Comparison of ENCODE assay signal across 20 cellular contexts in genomic region chr22:41394012-41394356, GRCh38. TPM values are rescaled to one million over a fixed set of nuclear protein-coding genes. Genes with fewer than 3 reads are reported as not detected.
A peak's percentile ranks its signal among the peaks of the same experiment; 100 is the strongest.
DNase-seq lines count a peak whose midpoint lies in the region; ATAC-seq and TF ChIP-seq lines count a peak whose summit lies in the region.
"Had no signal": no experiment of that assay in that cellular context is flagged by ENCODE, and none has a peak within 500 bp of the region (broad histone marks: within the 10 kb centered on the region; RNA-seq: fewer than 3 reads in every experiment).

No MANE protein-coding gene starts in this region.

- H3K27ac ChIP-seq in SK-N-MC (peak overlapping the region; percentile 90), dorsolateral prefrontal cortex (peak overlapping the region; percentile 73 to 100 (median 96)), osteoblast (ENCODE audit: low read depth, low read length) (no peak overlapping the region), tibial artery (peak overlapping the region; percentile 77 to 81)
- H3K27ac ChIP-seq: KMS-11, PC-9 had no signal

- no peaks in the 10 kb centered on the region for H3K9me3 Mint-ChIP-seq in natural killer cell treated with Interleukin-12 subunit alpha and Interleukin-12 subunit beta and Interleukin-15 and Interleukin-18, amount 100 ng/mL, for 72 hours
- H3K9me3 Mint-ChIP-seq: activated CD4-positive, alpha-beta memory T cell treated with anti-CD3 and anti-CD28 coated beads, Interleukin-2, amount 10 ng/mL, durations not matched to agents 7 days and 5 days; activated naive CD4-positive, alpha-beta T cell treated with anti-CD3 and anti-CD28 coated beads, Interleukin-2, amount 10 ng/mL, durations not matched to agents 7 days and 5 days; activated T-cell treated with anti-CD3 and anti-CD28 coated beads, Interleukin-2, amount 50 U/mL, for 4 hours; HFFc6; stimulated activated naive CD8-positive, alpha-beta T cell treated with anti-CD3 and anti-CD28 coated beads, Interleukin-15, Interleukin-2, amounts not matched to agents 100 ng/mL and 50 ng/mL, for 24 hours; WTC11 had no signal

- H3K4me3 ChIP-seq in SK-N-MC (peak overlapping the region; percentile 67), dorsolateral prefrontal cortex (peak overlapping the region in 8 of 59 donors; percentile 2 to 27 (median 12)), osteoblast (ENCODE audit: insufficient read depth, low read length) (no peak overlapping the region), tibial artery (no peak overlapping the region)
- H3K4me3 ChIP-seq: PC-9 had no signal

- intact Hi-C loops in dorsolateral prefrontal cortex (cut with DNase I), result loop anchor here in 1 of 2 donors (10.0 kb wide), 1 partner anchor 439 kb away; the partner anchor contains the start of gene RBX1
- intact Hi-C loops in tibial artery (cut with DNase I; ENCODE audit: low total_unique reads), result no loop called here

- H3K4me2 ChIP-seq in osteoblast (ENCODE audit: insufficient read depth, low read length), result peak overlapping the region; percentile 16
- H3K4me2 ChIP-seq: KMS-11, PC-9 had no signal

- peaks cover 0 to 4% of the 10 kb centered on the region in 2 donors for H3K4me1 Mint-ChIP-seq in natural killer cell treated with Interleukin-12 subunit alpha and Interleukin-12 subunit beta and Interleukin-15 and Interleukin-18, amount 100 ng/mL, for 72 hours (ENCODE audit: low read depth in 2 of 2)
- H3K4me1 Mint-ChIP-seq: activated CD4-positive, alpha-beta memory T cell treated with anti-CD3 and anti-CD28 coated beads, Interleukin-2, amount 10 ng/mL, durations not matched to agents 7 days and 5 days; activated naive CD4-positive, alpha-beta T cell treated with anti-CD3 and anti-CD28 coated beads, Interleukin-2, amount 10 ng/mL, durations not matched to agents 7 days and 5 days; WTC11 had no signal

- no peaks in the 10 kb centered on the region for H3K36me3 Mint-ChIP-seq in natural killer cell treated with Interleukin-12 subunit alpha and Interleukin-12 subunit beta and Interleukin-15 and Interleukin-18, amount 100 ng/mL, for 72 hours
- H3K36me3 Mint-ChIP-seq: activated naive CD4-positive, alpha-beta T cell treated with anti-CD3 and anti-CD28 coated beads, Interleukin-2, amount 10 ng/mL, durations not matched to agents 7 days and 5 days had no signal

- H3K9me3 ChIP-seq in SK-N-MC (ENCODE audit: low read depth, low read length) (no peaks in the 10 kb centered on the region), osteoblast (ENCODE audit: low read depth, low read length) (no peaks in the 10 kb centered on the region), tibial artery (no peaks in the 10 kb centered on the region)

- no peaks in the 10 kb centered on the region for H4K20me1 ChIP-seq in osteoblast (ENCODE audit: insufficient read depth, low read length)

- no peak for ATAC-seq in GM19452 (IDR thresholded peaks at IDR 0.05; ENCODE audit: unreplicated experiment)
- no peak for ATAC-seq in natural killer cell treated with Interleukin-12 subunit alpha and Interleukin-12 subunit beta and Interleukin-15 and Interleukin-18, amount 100 ng/mL, for 72 hours
- ATAC-seq: activated T-cell treated with anti-CD3 and anti-CD28 coated beads, Interleukin-2, amount 50 U/mL, for 4 hours; left colon; WTC11 had no signal

- DNase-seq in SK-N-MC (ENCODE audit: low read depth, low spot score) (no peak), dorsolateral prefrontal cortex (no peak), osteoblast (ENCODE audit: insufficient read length, low spot score, missing footprints) (peak; percentile 52), tibial artery (no peak)
- no peak for DNase-seq in natural killer cell treated with Interleukin-12 subunit alpha and Interleukin-12 subunit beta and Interleukin-15 and Interleukin-18, amount 100 ng/mL, for 72 hours (ENCODE audit: low spot score)
- DNase-seq in stimulated activated CD4-positive, alpha-beta T cell treated with anti-CD3 and anti-CD28 coated beads, Interleukin-4, amount 100 ng/mL, for 1 hour, result no peak
- DNase-seq: activated CD4-positive, alpha-beta memory T cell treated with anti-CD3 and anti-CD28 coated beads, Interleukin-2, amount 10 ng/mL, durations not matched to agents 7 days and 5 days; activated naive CD4-positive, alpha-beta T cell treated with anti-CD3 and anti-CD28 coated beads, Interleukin-2, amount 10 ng/mL, durations not matched to agents 7 days and 5 days; activated T-cell treated with anti-CD3 and anti-CD28 coated beads, Interleukin-2, amount 50 U/mL, for 4 hours; AML-193; HFFc6; left colon; NCI-H2029; NCI-H345; PC-9; stimulated activated CD4-positive, alpha-beta T cell treated with anti-CD3 and anti-CD28 coated beads, Interleukin-1b, Interleukin-23, amount 100 ng/mL, for 48 hours had no signal

- no peak overlapping the region for H3K4me3 Mint-ChIP-seq in natural killer cell treated with Interleukin-12 subunit alpha and Interleukin-12 subunit beta and Interleukin-15 and Interleukin-18, amount 100 ng/mL, for 72 hours
- H3K4me3 Mint-ChIP-seq: activated CD4-positive, alpha-beta memory T cell treated with anti-CD3 and anti-CD28 coated beads, Interleukin-2, amount 10 ng/mL, durations not matched to agents 7 days and 5 days; activated naive CD4-positive, alpha-beta T cell treated with anti-CD3 and anti-CD28 coated beads, Interleukin-2, amount 10 ng/mL, durations not matched to agents 7 days and 5 days; activated T-cell treated with anti-CD3 and anti-CD28 coated beads, Interleukin-2, amount 50 U/mL, for 4 hours; HFFc6; stimulated activated naive CD8-positive, alpha-beta T cell treated with anti-CD3 and anti-CD28 coated beads, Interleukin-15, Interleukin-2, amounts not matched to agents 100 ng/mL and 50 ng/mL, for 24 hours; WTC11 had no signal

- no peaks in the 10 kb centered on the region for H3K79me2 ChIP-seq in osteoblast (ENCODE audit: insufficient read depth, low read length)

- H3K36me3 ChIP-seq in SK-N-MC (ENCODE audit: insufficient read depth, low read length), result peaks cover 18% of the 10 kb centered on the region; the same call in 1 of the 2 replicates
- peaks cover 22% of the 10 kb centered on the region for H3K36me3 ChIP-seq in osteoblast (ENCODE audit: insufficient read depth, low read length)
- peaks cover 66 to 80% (median 78%) of the 10 kb centered on the region in 3 donors for H3K36me3 ChIP-seq in tibial artery

- H3K4me1 ChIP-seq in osteoblast (ENCODE audit: insufficient read depth, low read length), result peaks cover 7% of the 10 kb centered on the region
- H3K4me1 ChIP-seq in tibial artery, result peaks cover 0 to 35% (median 16%) of the 10 kb centered on the region in 4 donors

- H3K27me3 Mint-ChIP-seq in natural killer cell treated with Interleukin-12 subunit alpha and Interleukin-12 subunit beta and Interleukin-15 and Interleukin-18, amount 100 ng/mL, for 72 hours, result no peaks in the 10 kb centered on the region
- H3K27me3 Mint-ChIP-seq: activated CD4-positive, alpha-beta memory T cell treated with anti-CD3 and anti-CD28 coated beads, Interleukin-2, amount 10 ng/mL, durations not matched to agents 7 days and 5 days; activated naive CD4-positive, alpha-beta T cell treated with anti-CD3 and anti-CD28 coated beads, Interleukin-2, amount 10 ng/mL, durations not matched to agents 7 days and 5 days; stimulated activated naive CD8-positive, alpha-beta T cell treated with anti-CD3 and anti-CD28 coated beads, Interleukin-15, Interleukin-2, amounts not matched to agents 100 ng/mL and 50 ng/mL, for 24 hours had no signal

- H2AFZ ChIP-seq in osteoblast (ENCODE audit: low read length), result no peak overlapping the region
- H2AFZ ChIP-seq: PC-9 had no signal

- H3K27ac Mint-ChIP-seq in natural killer cell treated with Interleukin-12 subunit alpha and Interleukin-12 subunit beta and Interleukin-15 and Interleukin-18, amount 100 ng/mL, for 72 hours, result no peak overlapping the region
- H3K27ac Mint-ChIP-seq: activated CD4-positive, alpha-beta memory T cell treated with anti-CD3 and anti-CD28 coated beads, Interleukin-2, amount 10 ng/mL, durations not matched to agents 7 days and 5 days; activated naive CD4-positive, alpha-beta T cell treated with anti-CD3 and anti-CD28 coated beads, Interleukin-2, amount 10 ng/mL, durations not matched to agents 7 days and 5 days; stimulated activated naive CD8-positive, alpha-beta T cell treated with anti-CD3 and anti-CD28 coated beads, Interleukin-15, Interleukin-2, amounts not matched to agents 100 ng/mL and 50 ng/mL, for 24 hours; WTC11 had no signal

- H3K27me3 ChIP-seq in dorsolateral prefrontal cortex (no peaks in the 10 kb centered on the region), osteoblast (ENCODE audit: insufficient read depth, low read length) (no peaks in the 10 kb centered on the region), tibial artery (no peaks in the 10 kb centered on the region)

- no peak overlapping the region for H3K9ac ChIP-seq in SK-N-MC (ENCODE audit: insufficient read length)
- H3K9ac ChIP-seq: KMS-11 had no signal

- TF ChIP-seq CTCF in dorsolateral prefrontal cortex (IDR thresholded peaks at IDR 0.05 in 54 of 56, conservative IDR thresholded peaks at IDR 0.05 in 2 of 56; ENCODE audit: low read depth in 1 of 56, partially characterized antibody in 56 of 56), result no peak
- TF ChIP-seq CTCF in osteoblast (IDR thresholded peaks at IDR 0.05; ENCODE audit: extremely low read depth, low read depth, low read length), result no peak
- no peak for TF ChIP-seq CTCF in tibial artery (IDR thresholded peaks at IDR 0.05)

RNA-seq across cellular contexts. Expression of gene TEF, which starts 12.2 kb away (rescaled TPM):
- total RNA-seq in dorsolateral prefrontal cortex (100 to 1,000 TPM in 77 of 120 experiments, 10 to 100 TPM in 43; 47.8 to 173 (median 111) TPM), osteoblast (17.4 and 18.3 TPM in 2 replicates)
- total RNA-seq in natural killer cell treated with Interleukin-12 subunit alpha and Interleukin-12 subunit beta and Interleukin-15 and Interleukin-18, amount 100 ng/mL, for 72 hours, result 1 to 10 TPM; 3.8 to 4.3 TPM

RNA-seq across cellular contexts. Expression of gene TOB2, which starts 52.6 kb away (rescaled TPM):
- 100 to 1,000 TPM in 4 of 120 experiments, 10 to 100 TPM in 116; 33.6 to 113 (median 52.3) TPM for total RNA-seq in dorsolateral prefrontal cortex
- 28.0 and 29.0 TPM in 2 replicates for total RNA-seq in osteoblast
- total RNA-seq in natural killer cell treated with Interleukin-12 subunit alpha and Interleukin-12 subunit beta and Interleukin-15 and Interleukin-18, amount 100 ng/mL, for 72 hours, result 10 to 100 TPM; 31.7 to 45.4 TPM
